ENCODE assay signal across 8 cellular contexts in the genomic region with DNA sequence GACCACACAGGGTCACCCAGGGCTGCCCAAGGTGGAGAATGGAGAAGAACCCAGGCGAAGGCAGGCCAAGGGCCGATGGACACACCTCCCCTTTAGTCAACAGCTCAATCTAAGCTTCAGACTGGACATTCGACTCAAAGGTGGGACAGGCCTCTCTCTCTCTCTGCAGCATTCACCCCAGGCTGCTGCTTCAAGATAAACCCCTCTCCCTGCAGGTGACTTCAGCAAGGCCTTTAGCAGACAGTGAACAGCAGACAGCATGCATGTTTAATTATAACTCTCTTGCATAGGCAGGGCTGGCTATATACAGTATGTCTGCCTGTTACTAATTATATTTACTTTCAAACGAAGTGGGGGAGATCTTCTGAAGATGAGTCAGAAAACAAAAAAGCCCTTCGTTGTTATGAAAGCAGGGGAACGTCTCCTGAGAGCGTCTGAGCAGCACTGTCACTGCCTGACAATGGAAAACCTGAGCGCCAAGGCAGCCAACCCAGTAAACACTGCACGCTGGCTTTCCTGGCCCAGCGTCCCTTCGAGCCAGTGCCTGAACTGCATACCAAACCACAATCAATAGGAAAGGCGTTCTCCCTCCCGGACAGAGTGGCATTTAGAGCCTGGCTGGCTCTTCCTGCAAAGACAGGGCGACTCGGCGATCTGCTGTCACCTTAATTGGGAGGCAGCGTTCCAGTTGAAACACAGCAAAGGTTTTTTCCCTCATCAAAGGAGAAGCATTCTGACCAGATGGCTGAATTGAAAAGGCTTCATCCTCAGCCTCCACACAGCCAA. TPM values are rescaled to one million over a fixed set of nuclear protein-coding genes. Genes with fewer than 3 reads are reported as not detected.
DNase-seq lines count a peak whose midpoint lies in the region; ATAC-seq and TF ChIP-seq lines count a peak whose summit lies in the region.

No MANE protein-coding gene starts in this region.

- peaks cover 2% of the 10 kb centered on the region for H3K36me3 Mint-ChIP-seq in T-helper 1 cell treated with Interleukin-12 subunit alpha and Interleukin-12 subunit beta and Interleukin-4 antibody, amounts not matched to agents 30 μg/mL and 1 μg/mL, for 36 hours (ENCODE audit: low read depth)

- H3K4me3 ChIP-seq in Karpas-422 (ENCODE audit: low read length) (no peak overlapping the region), breast epithelium (peak overlapping the region in 2 of 3 donors; percentile 15 to 51), right lobe of liver (peak overlapping the region; percentile 3 to 21 (median 19)), HAP-1 (no peak overlapping the region)

- H3K36me3 ChIP-seq in Karpas-422 (ENCODE audit: insufficient read depth, low read length) (no peaks in the 10 kb centered on the region), breast epithelium (no peaks in the 10 kb centered on the region), right lobe of liver (no peaks in the 10 kb centered on the region), HAP-1 (replicated peaks) (no peaks in the 10 kb centered on the region)

- no peaks in the 10 kb centered on the region for H3K9me2 ChIP-seq in Karpas-422 (replicated peaks; ENCODE audit: insufficient read depth, low read length)

- peak overlapping the region; percentile 91 for H3K27ac Mint-ChIP-seq in T-helper 1 cell treated with Interleukin-12 subunit alpha and Interleukin-12 subunit beta and Interleukin-4 antibody, amounts not matched to agents 30 μg/mL and 1 μg/mL, for 36 hours

- H3K4me1 ChIP-seq in Karpas-422 (ENCODE audit: low read length) = peaks cover 18% of the 10 kb centered on the region
- peaks cover 19 to 38% of the 10 kb centered on the region in 2 donors for H3K4me1 ChIP-seq in breast epithelium
- peaks cover 0 to 75% (median 33%) of the 10 kb centered on the region in 4 donors for H3K4me1 ChIP-seq in right lobe of liver
- no peaks in the 10 kb centered on the region; the same call in 1 of the 2 replicates for H3K4me1 ChIP-seq in HAP-1

- WGBS in right lobe of liver (ENCODE audit: insufficient coverage, low coverage, low lambda C conversion rate, missing lambda C conversion rate) = 4% methylated on average over 14 of the region's 17 CpGs

- no peaks in the 10 kb centered on the region for H3K9me3 Mint-ChIP-seq in T-helper 1 cell treated with Interleukin-12 subunit alpha and Interleukin-12 subunit beta and Interleukin-4 antibody, amounts not matched to agents 30 μg/mL and 1 μg/mL, for 36 hours

- no peaks in the 10 kb centered on the region for H3K79me2 ChIP-seq in Karpas-422 (ENCODE audit: low read length)

- in situ Hi-C loops in HAP-1 (cut with MboI; ENCODE audit: low sequenced_read_pairs) = loop anchor here (25.0 kb wide), 1 partner anchor 962 kb away; no protein-coding TSS in a partner anchor

- no peak overlapping the region for H3K27ac ChIP-seq in Karpas-422 (ENCODE audit: low read length)
- H3K27ac ChIP-seq in breast epithelium = peak overlapping the region; percentile 98 to 99
- peak overlapping the region; percentile 88 to 97 (median 94) for H3K27ac ChIP-seq in right lobe of liver

- peak overlapping the region; percentile 13; the same call in 1 of the 2 replicates for H2AFZ ChIP-seq in Karpas-422 (ENCODE audit: low read length)

- H3K9me3 ChIP-seq in Karpas-422 (ENCODE audit: low read length) (no peaks in the 10 kb centered on the region), breast epithelium (no peaks in the 10 kb centered on the region), right lobe of liver (no peaks in the 10 kb centered on the region), HAP-1 (no peaks in the 10 kb centered on the region)

- H3K4me2 ChIP-seq in Karpas-422 (ENCODE audit: low read depth, low read length, poor library complexity, severe bottlenecking) = peak overlapping the region; percentile 39

- H3K27me3 ChIP-seq in Karpas-422 (ENCODE audit: low read length) (no peaks in the 10 kb centered on the region), breast epithelium (no peaks in the 10 kb centered on the region), right lobe of liver (no peaks in the 10 kb centered on the region), HAP-1 (ENCODE audit: low read depth) (no peaks in the 10 kb centered on the region)

- TF ChIP-seq CTCF in breast epithelium (IDR thresholded peaks at IDR 0.05) (no peak), right lobe of liver (IDR thresholded peaks at IDR 0.05) (no peak)

- DNase-seq in Daoy (ENCODE audit: low read depth) (peak; percentile 76), Karpas-422 (no peak), breast epithelium (ENCODE audit: low spot score in 2 of 2) (peak; percentile 78 to 86), right lobe of liver (peak; percentile 63 to 90 (median 88)), HAP-1 (ENCODE audit: low spot score in 2 of 2) (no peak)
- peak; percentile 45 to 61 (median 49) for DNase-seq in stimulated activated CD4-positive, alpha-beta T cell treated with anti-CD3 and anti-CD28 coated beads, TNF-alpha, amount 100 ng/mL, for 24 hours (ENCODE audit: low read depth in 3 of 3)

- intact Hi-C loops in breast epithelium (cut with DNase I; ENCODE audit: low total_unique reads) = loop anchor here (5.0 kb wide), 1 partner anchor 97 kb away; no protein-coding TSS in a partner anchor
- intact Hi-C loops in right lobe of liver (cut with DNase I) = loop anchor here (5.0 to 10.0 kb wide), 3 partner anchors 97 to 460 kb away; partner anchors contain the start of gene IRF2BP2 (in 1 of the 2)

- H3K27me3 Mint-ChIP-seq in T-helper 1 cell treated with Interleukin-12 subunit alpha and Interleukin-12 subunit beta and Interleukin-4 antibody, amounts not matched to agents 30 μg/mL and 1 μg/mL, for 36 hours (ENCODE audit: low read depth) = no peaks in the 10 kb centered on the region

- peak; percentile 41 for ATAC-seq in GM21529 (IDR thresholded peaks at IDR 0.05; ENCODE audit: unreplicated experiment)
- ATAC-seq in right lobe of liver = peak; percentile 14 to 66 (median 56)

- TF ChIP-seq POLR2A in breast epithelium (IDR thresholded peaks at IDR 0.05) = no peak
- peak; percentile 51 for TF ChIP-seq POLR2A in right lobe of liver (IDR thresholded peaks at IDR 0.05)

- H3K4me3 Mint-ChIP-seq in T-helper 1 cell treated with Interleukin-12 subunit alpha and Interleukin-12 subunit beta and Interleukin-4 antibody, amounts not matched to agents 30 μg/mL and 1 μg/mL, for 36 hours = peak overlapping the region; percentile 43

- H4K20me1 ChIP-seq in Karpas-422 (ENCODE audit: insufficient read depth, low read depth, low read length) = no peaks in the 10 kb centered on the region

- 0 out of 2 replicates have a peak overlapping the region, but pooled peaks have one; percentile 1 for H3K9ac ChIP-seq in Karpas-422 (ENCODE audit: low read length)

- H3K4me1 Mint-ChIP-seq in T-helper 1 cell treated with Interleukin-12 subunit alpha and Interleukin-12 subunit beta and Interleukin-4 antibody, amounts not matched to agents 30 μg/mL and 1 μg/mL, for 36 hours (ENCODE audit: low read depth) = peaks cover 35% of the 10 kb centered on the region

RNA-seq across cellular contexts. Expression of gene TOMM20, which starts 54.1 kb away (rescaled TPM):
- total RNA-seq in Daoy (2014; rRNA removed; shearing (Covaris generic)) = 73.2 and 86.1 TPM in 2 replicates
- total RNA-seq in Karpas-422 (2014; rRNA removed; shearing (Covaris generic); ENCODE audit: low replicate concordance) = 60.0 and 113 TPM in 2 replicates
- total RNA-seq in breast epithelium (100 to 1,000 TPM; 112 to 153 (median 112) TPM), right lobe of liver (10 to 100 TPM; 33.0 to 59.2 (median 42.7) TPM)

Comparison
In these comparisons a context has a peak if more than half of its experiments do, and no peak if none do; other contexts are left out.
1. DNase-seq: peak in Daoy (single experiment), breast epithelium (2 of 2), right lobe of liver (3 of 3) and stimulated activated CD4-positive, alpha-beta T cell treated with anti-CD3 and anti-CD28 coated beads, TNF-alpha, amount 100 ng/mL, for 24 hours (3 of 3); none in Karpas-422 (single experiment) and HAP-1 (0 of 2).
2. H3K4me3 ChIP-seq: peak in breast epithelium (2 of 3) and right lobe of liver (3 of 3); none in Karpas-422 (single experiment) and HAP-1 (single experiment).